Comparison of ENCODE assay signal across 9 cellular contexts in the genomic region with DNA sequence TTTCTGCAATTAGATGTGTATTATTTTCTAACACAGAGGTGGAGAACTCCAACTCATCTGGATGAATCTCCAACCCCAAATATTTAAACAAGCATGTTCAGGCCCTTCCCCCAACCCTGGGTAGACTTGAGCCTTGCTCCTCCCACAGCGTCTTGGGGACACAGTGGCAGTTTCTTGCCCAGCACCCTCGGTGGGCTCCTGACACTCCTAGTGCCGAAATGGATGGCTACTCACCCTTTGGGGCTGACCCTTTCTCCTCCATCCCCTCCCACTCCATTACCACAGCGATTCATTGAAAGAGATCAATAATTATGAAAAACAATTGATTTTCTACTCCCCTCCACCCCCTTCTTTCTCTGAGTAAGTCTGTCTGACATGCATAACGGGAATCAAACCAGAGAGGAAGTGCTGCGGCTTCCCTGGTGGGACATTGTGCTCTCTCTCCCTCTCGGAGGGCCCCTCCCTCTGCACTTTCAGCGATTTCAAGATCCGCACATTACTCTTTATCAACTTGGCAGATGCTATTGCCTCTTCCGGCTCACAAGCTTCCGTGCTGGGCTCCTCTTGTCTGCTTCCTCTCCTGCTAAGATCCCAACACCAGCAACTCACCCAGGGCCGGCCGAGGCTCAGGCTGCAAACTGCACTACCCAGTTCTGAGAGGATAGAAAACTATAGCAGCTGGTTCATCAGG.
DNase-seq lines count a peak whose midpoint lies in the region; ATAC-seq and TF ChIP-seq lines count a peak whose summit lies in the region.
"Had no signal": no experiment of that assay in that cellular context is flagged by ENCODE, and none has a peak within 500 bp of the region (broad histone marks: within the 10 kb centered on the region; RNA-seq: fewer than 3 reads in every experiment).

No MANE protein-coding gene starts in this region.

- peak overlapping the region; percentile 30 for H3K4me3 ChIP-seq in CD8-positive, alpha-beta memory T cell (ENCODE audit: low read length)
- H3K4me3 ChIP-seq in cardiac muscle cell: no peak overlapping the region
- H3K4me3 ChIP-seq in gastrocnemius medialis: no peak overlapping the region
- H3K4me3 ChIP-seq: ascending aorta had no signal

- H3K9me3 ChIP-seq in CD8-positive, alpha-beta memory T cell (ENCODE audit: low read length): no peaks in the 10 kb centered on the region
- H3K9me3 ChIP-seq in cardiac muscle cell (ENCODE audit: low read depth) (no peaks in the 10 kb centered on the region), gastrocnemius medialis (no peaks in the 10 kb centered on the region)
- H3K9me3 ChIP-seq: ascending aorta had no signal

- in situ Hi-C loops in gastrocnemius medialis (cut with MboI; ENCODE audit: low sequenced_read_pairs in 4 of 4): no loop called here

- POLR2A ChIA-PET in CD8-positive, alpha-beta memory T cell (lab: Charles Lee): no interaction called here

- no peak overlapping the region for H3K27ac ChIP-seq in CD8-positive, alpha-beta memory T cell (ENCODE audit: low read depth, low read length)
- no peak overlapping the region for H3K27ac ChIP-seq in cardiac muscle cell
- H3K27ac ChIP-seq in gastrocnemius medialis: no peak overlapping the region
- H3K27ac ChIP-seq: ascending aorta had no signal

- DNase-seq in CD8-positive, alpha-beta memory T cell: peak in 3 of 5 donors; percentile 29 to 57 (median 55)
- peak; percentile 54 for DNase-seq in activated T-cell treated with anti-CD3 and anti-CD28 coated beads, Interleukin-2, amount 50 U/mL, for 24 hours
- peak; percentile 12 to 85 for DNase-seq in cardiac muscle cell (ENCODE audit: low read depth in 1 of 2, low spot score in 1 of 2)
- peak; percentile 26 to 44 for DNase-seq in gastrocnemius medialis
- no peak for DNase-seq in NCI-H2081 treated with DMSO at 0.1 percent for 48 hours (lab: John Stamatoyannopoulos, UW)

- ATAC-seq in gastrocnemius medialis: peak; percentile 33 to 46
- no peak for ATAC-seq in GM18868 (IDR thresholded peaks at IDR 0.05; ENCODE audit: unreplicated experiment)
- no peak for ATAC-seq in GM21360 (IDR thresholded peaks at IDR 0.05; ENCODE audit: unreplicated experiment)

- TF ChIP-seq CTCF in cardiac muscle cell (IDR thresholded peaks at IDR 0.05; ENCODE audit: low read depth, low read length): no peak
- no peak for TF ChIP-seq CTCF in gastrocnemius medialis (IDR thresholded peaks at IDR 0.05 in 4 of 5, conservative IDR thresholded peaks at IDR 0.05 in 1 of 5)

- peaks cover 0 to 2% of the 10 kb centered on the region in 2 donors for H3K27me3 Mint-ChIP-seq in CD8-positive, alpha-beta memory T cell
- H3K27me3 Mint-ChIP-seq in IgD-negative memory B cell: peaks cover 8% of the 10 kb centered on the region
- no peaks in the 10 kb centered on the region for H3K27me3 Mint-ChIP-seq in activated T-cell treated with anti-CD3 and anti-CD28 coated beads, Interleukin-2, amount 50 U/mL, for 24 hours

- H3K9me3 Mint-ChIP-seq in CD8-positive, alpha-beta memory T cell: peaks cover 0 to 3% (median 0%) of the 10 kb centered on the region in 5 donors
- H3K9me3 Mint-ChIP-seq in IgD-negative memory B cell: peaks cover 2 to 16% (median 9%) of the 10 kb centered on the region in 3 donors
- no peaks in the 10 kb centered on the region for H3K9me3 Mint-ChIP-seq in activated T-cell treated with anti-CD3 and anti-CD28 coated beads, Interleukin-2, amount 50 U/mL, for 24 hours

- peaks cover 27% of the 10 kb centered on the region for H3K4me1 ChIP-seq in CD8-positive, alpha-beta memory T cell (ENCODE audit: insufficient read depth, low read length)
- H3K4me1 ChIP-seq in cardiac muscle cell (ENCODE audit: low read depth) (peaks cover 11% of the 10 kb centered on the region), gastrocnemius medialis (peaks cover 0 to 4% of the 10 kb centered on the region in 2 donors)
- H3K4me1 ChIP-seq: ascending aorta had no signal

- H3K4me1 Mint-ChIP-seq in CD8-positive, alpha-beta memory T cell: peaks cover 26 to 37% (median 37%) of the 10 kb centered on the region in 3 donors
- H3K4me1 Mint-ChIP-seq in IgD-negative memory B cell: peaks cover 12 to 39% (median 27%) of the 10 kb centered on the region in 3 donors
- H3K4me1 Mint-ChIP-seq in activated T-cell treated with anti-CD3 and anti-CD28 coated beads, Interleukin-2, amount 50 U/mL, for 24 hours (ENCODE audit: low read depth): peaks cover 59% of the 10 kb centered on the region

- H3K4me3 Mint-ChIP-seq in CD8-positive, alpha-beta memory T cell: peak overlapping the region; percentile 63 to 86 (median 81)
- H3K4me3 Mint-ChIP-seq in IgD-negative memory B cell: peak overlapping the region; percentile 4 to 87 (median 62)
- H3K4me3 Mint-ChIP-seq in activated T-cell treated with anti-CD3 and anti-CD28 coated beads, Interleukin-2, amount 50 U/mL, for 24 hours: peak overlapping the region; percentile 58

- H3K36me3 Mint-ChIP-seq in CD8-positive, alpha-beta memory T cell: peaks cover 0 to 2% (median 0%) of the 10 kb centered on the region in 3 donors
- H3K36me3 Mint-ChIP-seq in IgD-negative memory B cell: no peaks in the 10 kb centered on the region
- H3K36me3 Mint-ChIP-seq in activated T-cell treated with anti-CD3 and anti-CD28 coated beads, Interleukin-2, amount 50 U/mL, for 24 hours (ENCODE audit: low read depth): no peaks in the 10 kb centered on the region

- H3K27me3 ChIP-seq in CD8-positive, alpha-beta memory T cell (ENCODE audit: insufficient read depth, low read length, poor library complexity, severe bottlenecking): no peaks in the 10 kb centered on the region
- H3K27me3 ChIP-seq in cardiac muscle cell: no peaks in the 10 kb centered on the region
- peaks cover 0 to 4% (median 0%) of the 10 kb centered on the region in 3 donors for H3K27me3 ChIP-seq in gastrocnemius medialis
- H3K27me3 ChIP-seq: ascending aorta had no signal

- no peaks in the 10 kb centered on the region for H3K36me3 ChIP-seq in CD8-positive, alpha-beta memory T cell (ENCODE audit: insufficient read depth, low read length)
- no peaks in the 10 kb centered on the region for H3K36me3 ChIP-seq in cardiac muscle cell
- H3K36me3 ChIP-seq in gastrocnemius medialis: no peaks in the 10 kb centered on the region
- H3K36me3 ChIP-seq: ascending aorta had no signal

- intact Hi-C loops in gastrocnemius medialis (cut with DNase I; ENCODE audit: low total_unique reads): no loop called here

- CTCF ChIA-PET in CD8-positive, alpha-beta memory T cell (lab: Charles Lee): no interaction called here

- TF ChIP-seq POLR2A in gastrocnemius medialis (IDR thresholded peaks at IDR 0.05): no peak

- peak overlapping the region; percentile 1 to 85 (median 66) for H3K27ac Mint-ChIP-seq in CD8-positive, alpha-beta memory T cell
- H3K27ac Mint-ChIP-seq in IgD-negative memory B cell: peak overlapping the region in 2 of 3 donors; percentile 0 to 54
- peak overlapping the region; percentile 85 for H3K27ac Mint-ChIP-seq in activated T-cell treated with anti-CD3 and anti-CD28 coated beads, Interleukin-2, amount 50 U/mL, for 24 hours

Comparison
In these comparisons a context has a peak if more than half of its experiments do, and no peak if none do; other contexts are left out.
1. H3K27ac Mint-ChIP-seq: peak in every context shown above with its lines; median percentile 85 in activated T-cell treated with anti-CD3 and anti-CD28 coated beads, Interleukin-2, amount 50 U/mL, for 24 hours; 66 in CD8-positive, alpha-beta memory T cell; 27 in IgD-negative memory B cell.
2. ATAC-seq: peak in gastrocnemius medialis (2 of 2); none in GM18868 (single experiment) and GM21360 (single experiment).
3. Peak in every context shown above with its lines, with median percentiles within 50 percentile points of each other: H3K4me3 Mint-ChIP-seq.